Comparison of ENCODE assay signal across 11 cellular contexts in genomic region chr6:20180935-20181334, GRCh38. TPM values are rescaled to one million over a fixed set of nuclear protein-coding genes. Genes with fewer than 3 reads are reported as not detected.
DNase-seq lines count a peak whose midpoint lies in the region; ATAC-seq and TF ChIP-seq lines count a peak whose summit lies in the region.
"Had no signal": no experiment of that assay in that cellular context is flagged by ENCODE, and none has a peak within 500 bp of the region (broad histone marks: within the 10 kb centered on the region; RNA-seq: fewer than 3 reads in every experiment).

No MANE protein-coding gene starts in this region.

- TF ChIP-seq CTCF in mucosa of descending colon (IDR thresholded peaks at IDR 0.05): no peak

- no peaks in the 10 kb centered on the region for H3K9me3 ChIP-seq in naive thymus-derived CD4-positive, alpha-beta T cell (ENCODE audit: control insufficient read depth in 2 of 3, low read length in 3 of 3)
- H3K9me3 ChIP-seq in mucosa of descending colon: no peaks in the 10 kb centered on the region

- ATAC-seq in GM18909 (IDR thresholded peaks at IDR 0.05; ENCODE audit: poor library complexity, unreplicated experiment): peak; percentile 84
- peak; percentile 57 for ATAC-seq in HG02938 (IDR thresholded peaks at IDR 0.05; ENCODE audit: unreplicated experiment)
- no peak for ATAC-seq in naive thymus-derived CD4-positive, alpha-beta T cell
- no peak for ATAC-seq in mucosa of descending colon

- peaks cover 0 to 16% (median 0%) of the 10 kb centered on the region in 7 donors for H3K4me1 Mint-ChIP-seq in naive thymus-derived CD4-positive, alpha-beta T cell

- peak; percentile 36 for DNase-seq in AG08395 (ENCODE audit: low spot score)
- peak; percentile 11 for DNase-seq in RPMI7951 (ENCODE audit: low read depth)
- DNase-seq in substantia nigra (lab: John Stamatoyannopoulos, UW): no peak
- no peak for DNase-seq in naive thymus-derived CD4-positive, alpha-beta T cell
- DNase-seq in mucosa of descending colon: no peak
- no peak for DNase-seq in SW480 (ENCODE audit: low spot score)
- DNase-seq: activated CD4-positive, CD25-positive, alpha-beta regulatory T cell treated with anti-CD3 and anti-CD28 coated beads, Interleukin-2, amount 50 U/mL, for 72 hours had no signal

- POLR2A ChIA-PET in naive thymus-derived CD4-positive, alpha-beta T cell (lab: Charles Lee): no interaction called here

- peaks cover 0 to 13% (median 4%) of the 10 kb centered on the region in 11 donors for H3K9me3 Mint-ChIP-seq in naive thymus-derived CD4-positive, alpha-beta T cell

- CTCF ChIA-PET in naive thymus-derived CD4-positive, alpha-beta T cell (lab: Charles Lee): no interaction called here

- H3K36me3 Mint-ChIP-seq in naive thymus-derived CD4-positive, alpha-beta T cell: peaks cover 6 to 44% (median 27%) of the 10 kb centered on the region in 5 donors

- no peak overlapping the region for H3K27ac ChIP-seq in substantia nigra (ENCODE audit: low read depth, low read length, poor library complexity, severe bottlenecking)
- H3K27ac ChIP-seq in naive thymus-derived CD4-positive, alpha-beta T cell (ENCODE audit: low read depth, low read length): no peak overlapping the region
- H3K27ac ChIP-seq: hepatocyte had no signal

- H3K27me3 ChIP-seq in naive thymus-derived CD4-positive, alpha-beta T cell (ENCODE audit: control insufficient read depth in 2 of 2, insufficient read depth in 2 of 2, low read length in 2 of 2): no peaks in the 10 kb centered on the region
- H3K27me3 ChIP-seq: hepatocyte had no signal

- no peak overlapping the region for H3K27ac Mint-ChIP-seq in naive thymus-derived CD4-positive, alpha-beta T cell
- H3K27ac Mint-ChIP-seq: activated naive CD8-positive, alpha-beta T cell had no signal

- no peak overlapping the region for H3K4me3 Mint-ChIP-seq in naive thymus-derived CD4-positive, alpha-beta T cell
- H3K4me3 Mint-ChIP-seq: activated naive CD8-positive, alpha-beta T cell had no signal

- no peaks in the 10 kb centered on the region for H3K27me3 Mint-ChIP-seq in naive thymus-derived CD4-positive, alpha-beta T cell
- H3K27me3 Mint-ChIP-seq: activated naive CD8-positive, alpha-beta T cell had no signal

- no peak overlapping the region for H3K4me3 ChIP-seq in naive thymus-derived CD4-positive, alpha-beta T cell (ENCODE audit: low read length)
- H3K4me3 ChIP-seq in mucosa of descending colon: no peak overlapping the region
- H3K4me3 ChIP-seq: hepatocyte had no signal

- intact Hi-C loops in naive thymus-derived CD4-positive, alpha-beta T cell (cut with micrococcal nuclease): no loop called here
- intact Hi-C loops in mucosa of descending colon (cut with DNase I, micrococcal nuclease): no loop called here

- H3K36me3 ChIP-seq in naive thymus-derived CD4-positive, alpha-beta T cell (ENCODE audit: control insufficient read depth in 2 of 3, insufficient read depth in 3 of 3, low read length in 3 of 3): no peaks in the 10 kb centered on the region
- H3K36me3 ChIP-seq in mucosa of descending colon (ENCODE audit: low read depth): no peaks in the 10 kb centered on the region

- H3K4me1 ChIP-seq in naive thymus-derived CD4-positive, alpha-beta T cell (ENCODE audit: control insufficient read depth in 2 of 2, insufficient read depth in 2 of 2, low read length in 2 of 2): peaks cover 0 to 6% of the 10 kb centered on the region in 2 donors
- peaks cover 19% of the 10 kb centered on the region for H3K4me1 ChIP-seq in mucosa of descending colon (ENCODE audit: low read depth)

RNA-seq across cellular contexts. Expression of gene MBOAT1, which starts 31.3 kb away (rescaled TPM):
- 18.3 and 20.5 TPM in 2 replicates for total RNA-seq in RPMI7951 (2014; rRNA removed; shearing (Covaris generic))
- 10 to 100 TPM in 3 of 5 experiments, 1 to 10 TPM in 2; 6.2 to 24.7 (median 10.0) TPM for total RNA-seq in naive thymus-derived CD4-positive, alpha-beta T cell
- polyA plus RNA-seq in naive thymus-derived CD4-positive, alpha-beta T cell: 1 to 10 TPM in 1 of 2 donors, under 1 TPM in 1; 0.84 to 1.0 TPM
- total RNA-seq in mucosa of descending colon: 10 to 100 TPM; 33.7 to 77.0 (median 54.4) TPM

Comparison
In these comparisons a context has a peak if more than half of its experiments do, and no peak if none do; other contexts are left out.
1. DNase-seq: peak in AG08395 (single experiment) and RPMI7951 (single experiment); none in substantia nigra (0 of 49), naive thymus-derived CD4-positive, alpha-beta T cell (0 of 9), mucosa of descending colon (0 of 3) and SW480 (single experiment).
2. ATAC-seq: peak in GM18909 (single experiment) and HG02938 (single experiment); none in naive thymus-derived CD4-positive, alpha-beta T cell (single experiment) and mucosa of descending colon (single experiment).